ENCODE assay signal across 8 cellular contexts in genomic region chr1:243253927-243254232, GRCh38. TPM values are rescaled to one million over a fixed set of nuclear protein-coding genes. Genes with fewer than 3 reads are reported as not detected.
DNase-seq lines count a peak whose midpoint lies in the region; ATAC-seq lines count a peak whose summit lies in the region.

No MANE protein-coding gene starts in this region.

- H3K4me3 Mint-ChIP-seq in activated T-cell treated with anti-CD3 and anti-CD28 coated beads, Interleukin-2, amount 50 U/mL, for 72 hours, result peak overlapping the region; percentile 98 to 100
- peak overlapping the region; percentile 89 for H3K4me3 Mint-ChIP-seq in activated CD4-positive, alpha-beta memory T cell treated with anti-CD3 and anti-CD28 coated beads, Interleukin-2, amount 10 ng/mL, durations not matched to agents 7 days and 5 days

- no peak for ATAC-seq in activated T-cell treated with anti-CD3 and anti-CD28 coated beads, Interleukin-2, amount 50 U/mL, for 72 hours (replicated peaks in 1 of 2)
- ATAC-seq in GM21529 (IDR thresholded peaks at IDR 0.05; ENCODE audit: unreplicated experiment), result no peak

- POLR2A ChIA-PET in activated CD4-positive, alpha-beta memory T cell treated with anti-CD3 and anti-CD28 coated beads, Interleukin-2, amount 10 ng/mL, durations not matched to agents 7 days and 5 days (lab: Charles Lee), result interaction anchor here (1.6 to 3.5 kb wide), 2 partner anchors 152 to 1734 kb away, joined by 4 to 16 read pairs; partner anchors contain the start of gene FH

- peak overlapping the region; percentile 98 for H3K4me3 ChIP-seq in iPS-18a (ENCODE audit: low read length)

- H3K27me3 ChIP-seq in iPS-18a (ENCODE audit: control insufficient read depth, insufficient read depth, low read length), result no peaks in the 10 kb centered on the region

- H3K36me3 ChIP-seq in iPS-18a (ENCODE audit: control insufficient read depth, low read depth, low read length), result no peaks in the 10 kb centered on the region

- H3K27ac ChIP-seq in iPS-18a (ENCODE audit: low read length) (no peak overlapping the region), substantia nigra (ENCODE audit: low read depth, low read length, poor library complexity, severe bottlenecking) (peak overlapping the region; percentile 99)

- peaks cover 46% of the 10 kb centered on the region for H3K4me1 Mint-ChIP-seq in activated T-cell treated with anti-CD3 and anti-CD28 coated beads, Interleukin-2, amount 50 U/mL, for 72 hours (ENCODE audit: low read depth)
- H3K4me1 Mint-ChIP-seq in activated CD4-positive, alpha-beta memory T cell treated with anti-CD3 and anti-CD28 coated beads, Interleukin-2, amount 10 ng/mL, durations not matched to agents 7 days and 5 days, result peaks cover 25% of the 10 kb centered on the region

- peaks cover 3 to 4% of the 10 kb centered on the region in 2 donors for H3K36me3 Mint-ChIP-seq in activated T-cell treated with anti-CD3 and anti-CD28 coated beads, Interleukin-2, amount 50 U/mL, for 72 hours (ENCODE audit: insufficient read depth in 2 of 2)
- H3K36me3 Mint-ChIP-seq in activated CD4-positive, alpha-beta memory T cell treated with anti-CD3 and anti-CD28 coated beads, Interleukin-2, amount 10 ng/mL, durations not matched to agents 7 days and 5 days (ENCODE audit: low read depth), result peaks cover 3% of the 10 kb centered on the region

- DNase-seq in activated T-cell treated with anti-CD3 and anti-CD28 coated beads, Interleukin-2, amount 50 U/mL, for 72 hours, result peak in 1 of 2 donors; percentile 5
- DNase-seq in activated T-cell treated with anti-CD3 and anti-CD28 coated beads for 4 hours (no peak), substantia nigra (lab: John Stamatoyannopoulos, UW) (peak in 4 of 49 donors; percentile 8 to 51 (median 35)), GM19240 (ENCODE audit: insufficient read length, low spot score) (no peak), Ammon's horn (ENCODE audit: low spot score) (no peak)
- DNase-seq in activated CD4-positive, alpha-beta memory T cell treated with anti-CD3 and anti-CD28 coated beads, Interleukin-2, amount 10 ng/mL, durations not matched to agents 7 days and 5 days, result no peak

- H3K27ac Mint-ChIP-seq in activated T-cell treated with anti-CD3 and anti-CD28 coated beads, Interleukin-2, amount 50 U/mL, for 72 hours, result peak overlapping the region; percentile 69
- H3K27ac Mint-ChIP-seq in activated CD4-positive, alpha-beta memory T cell treated with anti-CD3 and anti-CD28 coated beads, Interleukin-2, amount 10 ng/mL, durations not matched to agents 7 days and 5 days, result peak overlapping the region; percentile 22

- H3K9me3 ChIP-seq in iPS-18a (ENCODE audit: control insufficient read depth, low read depth, low read length), result no peaks in the 10 kb centered on the region

- CTCF ChIA-PET in activated CD4-positive, alpha-beta memory T cell treated with anti-CD3 and anti-CD28 coated beads, Interleukin-2, amount 10 ng/mL, durations not matched to agents 7 days and 5 days (lab: Charles Lee), result no interaction called here

- peak overlapping the region; percentile 77 for H3K9ac ChIP-seq in iPS-18a (ENCODE audit: low read length)

- no peaks in the 10 kb centered on the region for H3K27me3 Mint-ChIP-seq in activated T-cell treated with anti-CD3 and anti-CD28 coated beads, Interleukin-2, amount 50 U/mL, for 72 hours (ENCODE audit: low read depth)
- no peaks in the 10 kb centered on the region for H3K27me3 Mint-ChIP-seq in activated CD4-positive, alpha-beta memory T cell treated with anti-CD3 and anti-CD28 coated beads, Interleukin-2, amount 10 ng/mL, durations not matched to agents 7 days and 5 days

- no peaks in the 10 kb centered on the region for H3K9me3 Mint-ChIP-seq in activated T-cell treated with anti-CD3 and anti-CD28 coated beads, Interleukin-2, amount 50 U/mL, for 72 hours
- H3K9me3 Mint-ChIP-seq in activated CD4-positive, alpha-beta memory T cell treated with anti-CD3 and anti-CD28 coated beads, Interleukin-2, amount 10 ng/mL, durations not matched to agents 7 days and 5 days, result no peaks in the 10 kb centered on the region

- H3K4me1 ChIP-seq in iPS-18a (ENCODE audit: control insufficient read depth, low read depth, low read length), result peaks cover 25% of the 10 kb centered on the region

RNA-seq across cellular contexts. Expression of gene CEP170, which starts 1.2 kb away (rescaled TPM):
- 10 to 100 TPM; 49.4 to 54.7 TPM for total RNA-seq in activated T-cell treated with anti-CD3 and anti-CD28 coated beads, Interleukin-2, amount 50 U/mL, for 72 hours
- 10 to 100 TPM; 22.5 to 24.4 TPM for total RNA-seq in activated CD4-positive, alpha-beta memory T cell treated with anti-CD3 and anti-CD28 coated beads, Interleukin-2, amount 10 ng/mL, durations not matched to agents 7 days and 5 days

RNA-seq across cellular contexts. Expression of gene SDCCAG8, which starts 2.0 kb away (rescaled TPM):
- 10 to 100 TPM; 31.3 to 40.2 TPM for total RNA-seq in activated T-cell treated with anti-CD3 and anti-CD28 coated beads, Interleukin-2, amount 50 U/mL, for 72 hours
- total RNA-seq in activated CD4-positive, alpha-beta memory T cell treated with anti-CD3 and anti-CD28 coated beads, Interleukin-2, amount 10 ng/mL, durations not matched to agents 7 days and 5 days, result 10 to 100 TPM; 18.8 to 20.3 TPM
